In the genomic region with DNA sequence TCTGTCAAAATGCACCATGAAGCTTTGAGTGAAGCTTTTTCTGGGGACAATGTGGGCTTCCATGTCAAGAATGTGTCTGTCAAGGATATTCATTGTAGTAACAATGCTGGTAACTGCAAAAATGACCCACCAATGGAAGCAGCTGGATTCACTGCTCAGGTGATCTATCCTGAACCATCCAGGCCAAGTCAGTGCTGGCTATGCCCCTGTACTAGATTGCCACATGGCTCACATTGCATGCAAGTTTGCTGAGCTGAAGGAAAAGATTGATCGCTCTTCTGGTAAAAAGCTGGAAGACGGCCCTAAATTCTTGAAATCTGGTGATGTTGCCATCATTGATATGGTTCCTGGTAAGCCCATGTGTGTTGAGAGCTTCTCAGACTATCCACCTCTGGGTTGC, we compare ENCODE assay signal across 1 cellular context.
TF ChIP-seq lines count a peak whose summit lies in the region.

No MANE protein-coding gene starts in this region.

TF ChIP-seq in A549, 52 proteins besides CTCF, POLR2A, EP300 and RAD21 (continued from another document):
- TF ChIP-seq MAFK (IDR thresholded peaks at IDR 0.05; ENCODE audit: partially characterized antibody) (no peak), ZNF302 (CRISPR knock-in tag; IDR thresholded peaks at IDR 0.05) (no peak), RCOR1 (IDR thresholded peaks at IDR 0.05; ENCODE audit: low read depth, low read length) (no peak), MAZ (IDR thresholded peaks at IDR 0.05; ENCODE audit: borderline replicate concordance, low read depth, low read length) (no peak), FOSL2 (IDR thresholded peaks at IDR 0.05) (no peak), FOSL2 (CRISPR knock-in tag; IDR thresholded peaks at IDR 0.05) (no peak), FOXS1 (CRISPR knock-in tag; IDR thresholded peaks at IDR 0.05) (no peak), EHMT2 (IDR thresholded peaks at IDR 0.05; ENCODE audit: low read depth) (no peak), NPAS2 (CRISPR knock-in tag; IDR thresholded peaks at IDR 0.05; ENCODE audit: borderline replicate concordance) (no peak), MYC (IDR thresholded peaks at IDR 0.05; ENCODE audit: borderline replicate concordance, low read length) (no peak), SMC3 (IDR thresholded peaks at IDR 0.05) (no peak), ZFP36 (IDR thresholded peaks at IDR 0.05; ENCODE audit: borderline replicate concordance, partially characterized antibody) (no peak)
- TF ChIP-seq, protein P1, sequence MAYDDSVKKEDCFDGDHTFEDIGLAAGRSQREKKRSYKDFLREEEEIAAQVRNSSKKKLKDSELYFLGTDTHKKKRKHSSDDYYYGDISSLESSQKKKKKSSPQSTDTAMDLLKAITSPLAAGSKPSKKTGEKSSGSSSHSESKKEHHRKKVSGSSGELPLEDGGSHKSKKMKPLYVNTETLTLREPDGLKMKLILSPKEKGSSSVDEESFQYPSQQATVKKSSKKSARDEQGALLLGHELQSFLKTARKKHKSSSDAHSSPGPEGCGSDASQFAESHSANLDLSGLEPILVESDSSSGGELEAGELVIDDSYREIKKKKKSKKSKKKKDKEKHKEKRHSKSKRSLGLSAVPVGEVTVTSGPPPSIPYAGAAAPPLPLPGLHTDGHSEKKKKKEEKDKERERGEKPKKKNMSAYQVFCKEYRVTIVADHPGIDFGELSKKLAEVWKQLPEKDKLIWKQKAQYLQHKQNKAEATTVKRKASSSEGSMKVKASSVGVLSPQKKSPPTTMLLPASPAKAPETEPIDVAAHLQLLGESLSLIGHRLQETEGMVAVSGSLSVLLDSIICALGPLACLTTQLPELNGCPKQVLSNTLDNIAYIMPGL (CRISPR knock-in tag; IDR thresholded peaks at IDR 0.05; ENCODE audit: borderline replicate concordance), result no peak
TF ChIP-seq in A549: peak in this region for 0.
